In genomic region chr7:95331004-95331337, GRCh38 we compare ENCODE assay signal across 10 cellular contexts. TPM values are rescaled to one million over a fixed set of nuclear protein-coding genes. Genes with fewer than 3 reads are reported as not detected.
A peak's percentile ranks its signal among the peaks of the same experiment; 100 is the strongest.
DNase-seq lines count a peak whose midpoint lies in the region; ATAC-seq and TF ChIP-seq lines count a peak whose summit lies in the region.
"Had no signal": no experiment of that assay in that cellular context is flagged by ENCODE, and none has a peak within 500 bp of the region (broad histone marks: within the 10 kb centered on the region; RNA-seq: fewer than 3 reads in every experiment).

No MANE protein-coding gene starts in this region.

- H3K4ac ChIP-seq in neuronal stem cell (ENCODE audit: low read length): no peak overlapping the region

- H3K4me2 ChIP-seq in neuronal stem cell (ENCODE audit: insufficient read depth, low read length, poor library complexity, severe bottlenecking): no peak overlapping the region

- DNase-seq in neuronal stem cell (ENCODE audit: low spot score) (no peak), type B pancreatic cell (ENCODE audit: extremely low spot score, unreplicated experiment) (no peak), HUDEP-2 (lab: John Stamatoyannopoulos, UW; ENCODE audit: unreplicated experiment in 76 of 76) (no peak), sciatic nerve (ENCODE audit: low spot score) (no peak)
- no peak for DNase-seq in activated effector memory CD4-positive, alpha-beta T cell treated with anti-CD3 and anti-CD28 coated beads, Interleukin-2, amount 50 U/mL, for 16 hours

- no peak overlapping the region for H2BK15ac ChIP-seq in neuronal stem cell (ENCODE audit: low read length)

- H3K27me3 Mint-ChIP-seq in type B pancreatic cell: peaks cover 9% of the 10 kb centered on the region

- H3K27ac ChIP-seq in neuronal stem cell (replicated peaks; ENCODE audit: low read length): no peak overlapping the region
- H3K27ac ChIP-seq: HL-60, neutrophil had no signal

- peaks cover 0 to 3% of the 10 kb centered on the region in 2 donors for H3K4me1 ChIP-seq in neuronal stem cell (ENCODE audit: control insufficient read depth in 2 of 2, insufficient read depth in 1 of 2, low read depth in 1 of 2, low read length in 2 of 2)

- H3K27ac Mint-ChIP-seq in type B pancreatic cell: no peak overlapping the region

- no peak overlapping the region for H3K14ac ChIP-seq in neuronal stem cell (ENCODE audit: low read length)

- intact Hi-C loops in sciatic nerve (cut with DNase I): no loop called here

- H2AFZ ChIP-seq in neuronal stem cell (ENCODE audit: low read length): peak overlapping the region; percentile 40

- no peak overlapping the region for H3K23ac ChIP-seq in neuronal stem cell (ENCODE audit: low read depth, low read length, poor library complexity)

- H3K79me1 ChIP-seq in neuronal stem cell (ENCODE audit: low read depth, low read length): no peaks in the 10 kb centered on the region

- TF ChIP-seq CTCF in WI38 (IDR thresholded peaks at IDR 0.05; ENCODE audit: low read depth, low read length): no peak
- TF ChIP-seq CTCF in type B pancreatic cell (conservative IDR thresholded peaks at IDR 0.05): no peak

- no peaks in the 10 kb centered on the region for H3K36me3 Mint-ChIP-seq in type B pancreatic cell

- no peak overlapping the region for H4K8ac ChIP-seq in neuronal stem cell (ENCODE audit: low read depth, low read length)

- no peak overlapping the region for H2BK120ac ChIP-seq in neuronal stem cell (ENCODE audit: low read depth, low read length)

- no peak overlapping the region for H2BK5ac ChIP-seq in neuronal stem cell (ENCODE audit: low read length)

- H3K18ac ChIP-seq in neuronal stem cell (ENCODE audit: low read length): no peak overlapping the region

- H3K4me1 Mint-ChIP-seq in type B pancreatic cell (ENCODE audit: unreplicated experiment): no peaks in the 10 kb centered on the region

- WGBS in neuronal stem cell (ENCODE audit: extremely low coverage in 2 of 2, insufficient read length in 2 of 2, insufficient replicate concordance in 1 of 2), 2 donors: no CpG with 5 or more reads among the region's 1 CpG

- H2BK12ac ChIP-seq in neuronal stem cell (ENCODE audit: low read length): no peak overlapping the region

- peak; percentile 36 for ATAC-seq in GM19043 (IDR thresholded peaks at IDR 0.05; ENCODE audit: low read depth, unreplicated experiment)
- peak; percentile 18 for ATAC-seq in HG02870 (IDR thresholded peaks at IDR 0.05; ENCODE audit: unreplicated experiment)
- no peak for ATAC-seq in sciatic nerve

- H3K9me3 ChIP-seq in neuronal stem cell (replicated peaks in 1 of 2; ENCODE audit: control insufficient read depth in 2 of 2, insufficient read depth in 1 of 2, low read depth in 1 of 2, low read length in 2 of 2): peaks cover 0 to 3% of the 10 kb centered on the region in 2 donors
- H3K9me3 ChIP-seq: neutrophil had no signal

- no peaks in the 10 kb centered on the region for H3K36me3 ChIP-seq in neuronal stem cell (replicated peaks in 1 of 2; ENCODE audit: control insufficient read depth in 2 of 2, insufficient read depth in 2 of 2, low read length in 2 of 2)
- H3K36me3 ChIP-seq: neutrophil had no signal

- H3K4me3 ChIP-seq in WI38 (ENCODE audit: low read depth, low read length) (peak overlapping the region; percentile 35), neuronal stem cell (ENCODE audit: low read length in 2 of 2) (no peak overlapping the region)

- H3K9ac ChIP-seq in neuronal stem cell (ENCODE audit: low read depth, low read length, poor library complexity): no peak overlapping the region

- H4K91ac ChIP-seq in neuronal stem cell (ENCODE audit: low read depth, low read length, poor library complexity): no peak overlapping the region

- H3K4me3 Mint-ChIP-seq in type B pancreatic cell: no peak overlapping the region

- H2AK5ac ChIP-seq in neuronal stem cell (ENCODE audit: low read depth, low read length): no peak overlapping the region

- H3K9me3 Mint-ChIP-seq in type B pancreatic cell: peaks cover 4% of the 10 kb centered on the region

- H3K27me3 ChIP-seq in neuronal stem cell (ENCODE audit: control insufficient read depth in 3 of 3, insufficient read depth in 3 of 3, low read depth in 1 of 3, low read length in 3 of 3): no peaks in the 10 kb centered on the region
- H3K27me3 ChIP-seq: neutrophil had no signal

RNA-seq across cellular contexts. Expression of gene PON1, which starts 6.6 kb away (rescaled TPM):
- not detected for polyA plus RNA-seq in neuronal stem cell (2013, experiment 1 of 2)
- polyA plus RNA-seq in neuronal stem cell (2013, experiment 2 of 2): not detected
- total RNA-seq in type B pancreatic cell (ENCODE audit: low replicate concordance) (0.99 and 3.0 TPM in 2 replicates), sciatic nerve (not detected)
